ENCODE assay signal across 1 cellular context in the genomic region with DNA sequence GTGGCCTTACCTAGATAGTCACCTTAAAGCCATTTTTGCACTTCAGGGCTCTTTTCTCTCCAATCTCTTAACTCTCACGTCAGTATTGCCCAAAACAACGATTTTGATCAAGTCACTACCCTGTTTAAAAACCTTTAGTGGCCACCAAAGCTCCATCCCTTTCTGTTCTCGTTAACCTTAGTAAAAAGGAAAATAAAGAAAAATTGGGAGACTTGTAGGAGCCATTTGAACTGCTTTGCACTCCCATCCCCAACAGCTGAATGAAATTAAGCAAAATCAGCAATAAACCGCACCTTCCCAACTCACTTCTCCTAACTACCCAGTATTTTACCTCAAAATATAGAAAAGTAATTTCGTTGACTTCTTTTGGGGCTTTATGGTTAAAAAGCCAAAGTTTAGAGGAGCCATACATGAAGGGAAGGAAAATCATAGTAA.
A peak's percentile ranks its signal among the peaks of the same experiment; 100 is the strongest.
TF ChIP-seq lines count a peak whose summit lies in the region.

No MANE protein-coding gene starts in this region.

TF ChIP-seq in GM12878, 131 proteins besides CTCF, POLR2A, EP300 and RAD21 (continued from another document):
- TF ChIP-seq, protein P1, sequence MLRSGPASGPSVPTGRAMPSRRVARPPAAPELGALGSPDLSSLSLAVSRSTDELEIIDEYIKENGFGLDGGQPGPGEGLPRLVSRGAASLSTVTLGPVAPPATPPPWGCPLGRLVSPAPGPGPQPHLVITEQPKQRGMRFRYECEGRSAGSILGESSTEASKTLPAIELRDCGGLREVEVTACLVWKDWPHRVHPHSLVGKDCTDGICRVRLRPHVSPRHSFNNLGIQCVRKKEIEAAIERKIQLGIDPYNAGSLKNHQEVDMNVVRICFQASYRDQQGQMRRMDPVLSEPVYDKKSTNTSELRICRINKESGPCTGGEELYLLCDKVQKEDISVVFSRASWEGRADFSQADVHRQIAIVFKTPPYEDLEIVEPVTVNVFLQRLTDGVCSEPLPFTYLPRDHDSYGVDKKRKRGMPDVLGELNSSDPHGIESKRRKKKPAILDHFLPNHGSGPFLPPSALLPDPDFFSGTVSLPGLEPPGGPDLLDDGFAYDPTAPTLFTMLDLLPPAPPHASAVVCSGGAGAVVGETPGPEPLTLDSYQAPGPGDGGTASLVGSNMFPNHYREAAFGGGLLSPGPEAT (IDR thresholded peaks at IDR 0.05; ENCODE audit: low read depth), result peak; percentile 4; the same call in 1 of the 2 replicates
- 0 out of 2 replicates have a peak, but pooled peaks have one; percentile 27 for TF ChIP-seq ZNF207 (IDR thresholded peaks at IDR 0.05; ENCODE audit: borderline replicate concordance)
- no peak for TF ChIP-seq MYB (IDR thresholded peaks at IDR 0.05; ENCODE audit: borderline replicate concordance, low read depth, low read length)
- no peak for TF ChIP-seq HDAC2 (IDR thresholded peaks at IDR 0.05)
- TF ChIP-seq, protein P2, sequence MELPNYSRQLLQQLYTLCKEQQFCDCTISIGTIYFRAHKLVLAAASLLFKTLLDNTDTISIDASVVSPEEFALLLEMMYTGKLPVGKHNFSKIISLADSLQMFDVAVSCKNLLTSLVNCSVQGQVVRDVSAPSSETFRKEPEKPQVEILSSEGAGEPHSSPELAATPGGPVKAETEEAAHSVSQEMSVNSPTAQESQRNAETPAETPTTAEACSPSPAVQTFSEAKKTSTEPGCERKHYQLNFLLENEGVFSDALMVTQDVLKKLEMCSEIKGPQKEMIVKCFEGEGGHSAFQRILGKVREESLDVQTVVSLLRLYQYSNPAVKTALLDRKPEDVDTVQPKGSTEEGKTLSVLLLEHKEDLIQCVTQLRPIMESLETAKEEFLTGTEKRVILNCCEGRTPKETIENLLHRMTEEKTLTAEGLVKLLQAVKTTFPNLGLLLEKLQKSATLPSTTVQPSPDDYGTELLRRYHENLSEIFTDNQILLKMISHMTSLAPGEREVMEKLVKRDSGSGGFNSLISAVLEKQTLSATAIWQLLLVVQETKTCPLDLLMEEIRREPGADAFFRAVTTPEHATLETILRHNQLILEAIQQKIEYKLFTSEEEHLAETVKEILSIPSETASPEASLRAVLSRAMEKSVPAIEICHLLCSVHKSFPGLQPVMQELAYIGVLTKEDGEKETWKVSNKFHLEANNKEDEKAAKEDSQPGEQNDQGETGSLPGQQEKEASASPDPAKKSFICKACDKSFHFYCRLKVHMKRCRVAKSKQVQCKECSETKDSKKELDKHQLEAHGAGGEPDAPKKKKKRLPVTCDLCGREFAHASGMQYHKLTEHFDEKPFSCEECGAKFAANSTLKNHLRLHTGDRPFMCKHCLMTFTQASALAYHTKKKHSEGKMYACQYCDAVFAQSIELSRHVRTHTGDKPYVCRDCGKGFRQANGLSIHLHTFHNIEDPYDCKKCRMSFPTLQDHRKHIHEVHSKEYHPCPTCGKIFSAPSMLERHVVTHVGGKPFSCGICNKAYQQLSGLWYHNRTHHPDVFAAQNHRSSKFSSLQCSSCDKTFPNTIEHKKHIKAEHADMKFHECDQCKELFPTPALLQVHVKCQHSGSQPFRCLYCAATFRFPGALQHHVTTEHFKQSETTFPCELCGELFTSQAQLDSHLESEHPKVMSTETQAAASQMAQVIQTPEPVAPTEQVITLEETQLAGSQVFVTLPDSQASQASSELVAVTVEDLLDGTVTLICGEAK (IDR thresholded peaks at IDR 0.05; ENCODE audit: borderline replicate concordance), result peak; percentile 53; the same call in 1 of the 2 replicates
- TF ChIP-seq MXI1 (IDR thresholded peaks at IDR 0.05; ENCODE audit: low read depth, low read length), result no peak
- TF ChIP-seq, protein P3, sequence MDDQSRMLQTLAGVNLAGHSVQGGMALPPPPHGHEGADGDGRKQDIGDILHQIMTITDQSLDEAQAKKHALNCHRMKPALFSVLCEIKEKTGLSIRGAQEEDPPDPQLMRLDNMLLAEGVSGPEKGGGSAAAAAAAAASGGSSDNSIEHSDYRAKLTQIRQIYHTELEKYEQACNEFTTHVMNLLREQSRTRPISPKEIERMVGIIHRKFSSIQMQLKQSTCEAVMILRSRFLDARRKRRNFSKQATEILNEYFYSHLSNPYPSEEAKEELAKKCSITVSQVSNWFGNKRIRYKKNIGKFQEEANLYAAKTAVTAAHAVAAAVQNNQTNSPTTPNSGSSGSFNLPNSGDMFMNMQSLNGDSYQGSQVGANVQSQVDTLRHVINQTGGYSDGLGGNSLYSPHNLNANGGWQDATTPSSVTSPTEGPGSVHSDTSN (IDR thresholded peaks at IDR 0.05; ENCODE audit: insufficient replicate concordance, low read depth, low read length), result no peak
